Comparison of ENCODE assay signal across 1 cellular context in genomic region chr12:122368361-122369073, GRCh38.
TF ChIP-seq lines count a peak whose summit lies in the region.

No MANE protein-coding gene starts in this region.

TF ChIP-seq in SK-N-SH treated with all-trans-retinoic acid at 6 μM for 48 hours, 23 proteins besides CTCF, POLR2A, EP300 and RAD21 (continued from another document):
- no peak for TF ChIP-seq BACH2 (CRISPR knock-in tag; IDR thresholded peaks at IDR 0.05; ENCODE audit: borderline replicate concordance)
- no peak for TF ChIP-seq ZFP30 (CRISPR knock-in tag; IDR thresholded peaks at IDR 0.05)
- TF ChIP-seq OSR1 (CRISPR knock-in tag; IDR thresholded peaks at IDR 0.05), result no peak
- TF ChIP-seq CSRNP3 (CRISPR knock-in tag; IDR thresholded peaks at IDR 0.05), result no peak
- TF ChIP-seq POU6F1 (CRISPR knock-in tag; IDR thresholded peaks at IDR 0.05; ENCODE audit: borderline replicate concordance, low read depth), result no peak
- TF ChIP-seq CREB5 (CRISPR knock-in tag; IDR thresholded peaks at IDR 0.05; ENCODE audit: low read depth), result no peak
- TF ChIP-seq RARB (CRISPR knock-in tag; IDR thresholded peaks at IDR 0.05), result no peak
- TF ChIP-seq PPARA (CRISPR knock-in tag; IDR thresholded peaks at IDR 0.05; ENCODE audit: borderline replicate concordance), result no peak
- TF ChIP-seq ZNF8 (CRISPR knock-in tag; IDR thresholded peaks at IDR 0.05), result no peak
